Comparison of ENCODE assay signal across 8 cellular contexts in the genomic region with DNA sequence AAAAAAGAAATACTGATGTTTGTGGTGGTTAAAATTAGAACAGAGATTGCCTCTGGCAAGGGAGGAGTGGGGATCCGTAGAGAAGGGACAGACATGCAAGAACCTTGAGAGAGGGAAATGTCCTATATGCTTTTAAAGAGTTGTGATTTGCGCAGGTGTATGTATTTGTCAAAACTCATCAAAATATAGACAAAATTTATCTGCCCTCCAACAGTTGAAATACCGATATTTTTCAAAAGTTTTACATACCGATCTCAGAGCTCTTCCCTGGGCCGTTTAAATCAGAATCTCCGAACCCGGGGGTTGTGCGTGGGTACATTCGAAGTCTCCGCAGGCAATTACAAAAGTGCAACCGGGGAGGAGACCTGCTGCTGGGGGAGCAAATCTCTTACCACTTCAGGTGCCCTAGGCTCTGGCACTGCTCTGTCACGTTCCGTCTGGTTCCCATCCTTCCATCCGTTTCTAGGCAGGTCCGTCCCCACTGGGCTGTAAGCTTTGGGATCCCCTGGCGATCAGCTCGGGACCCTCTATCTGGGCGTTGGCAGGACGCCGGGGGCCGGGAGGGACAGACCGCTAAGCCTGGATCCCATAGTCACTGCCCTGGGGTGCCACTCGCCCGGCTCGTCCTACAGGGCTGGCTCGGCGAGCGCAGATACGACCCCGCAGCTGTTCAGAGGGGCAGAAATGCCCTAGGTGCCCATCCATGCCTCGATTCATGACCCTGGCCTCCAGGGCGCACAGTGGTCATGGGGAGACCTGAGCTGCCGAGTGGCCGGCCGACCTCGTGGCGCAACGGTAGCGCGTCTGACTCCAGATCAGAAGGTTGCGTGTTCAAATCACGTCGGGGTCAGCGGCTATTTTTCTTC. TPM values are rescaled to one million over a fixed set of nuclear protein-coding genes. Genes with fewer than 3 reads are reported as not detected.
A peak's percentile ranks its signal among the peaks of the same experiment; 100 is the strongest.
DNase-seq lines count a peak whose midpoint lies in the region; ATAC-seq and TF ChIP-seq lines count a peak whose summit lies in the region.

No MANE protein-coding gene starts in this region.

- H3K27ac ChIP-seq in Karpas-422 (ENCODE audit: low read length) (peak overlapping the region; percentile 86), SU-DHL-6 (ENCODE audit: low read depth, low read length) (peak overlapping the region; percentile 86), heart left ventricle (peak overlapping the region; percentile 49 to 99 (median 96)), transverse colon (peak overlapping the region; percentile 95 to 96 (median 96))

- H3K9ac ChIP-seq in Karpas-422 (ENCODE audit: low read length) (peak overlapping the region; percentile 73), SU-DHL-6 (ENCODE audit: low read length) (peak overlapping the region; percentile 75)

- no peak overlapping the region for H3K4me3 Mint-ChIP-seq in activated naive CD8-positive, alpha-beta T cell treated with anti-CD3 and anti-CD28 coated beads, Interleukin-2, amount 10 ng/mL, durations not matched to agents 7 days and 5 days

- H3K4me1 Mint-ChIP-seq in activated naive CD8-positive, alpha-beta T cell treated with anti-CD3 and anti-CD28 coated beads, Interleukin-2, amount 10 ng/mL, durations not matched to agents 7 days and 5 days, result peaks cover 13% of the 10 kb centered on the region

- intact Hi-C loops in heart left ventricle (cut with DNase I) (loop anchor here (1.0 to 10.0 kb wide), 14 partner anchors 29 to 111 kb away; partner anchors contain the start of genes CTC1 (in 3 of the 10), PFAS (in 3 of the 10), ALOXE3 (in 1 of the 10) and HES7 (in 1 of the 10)), transverse colon (cut with DNase I; ENCODE audit: low total_unique reads) (loop anchor here (2.0 to 10.0 kb wide), 2 partner anchors 37 to 61 kb away; partner anchors contain the start of gene HES7)

- DNase-seq in GM10266 (ENCODE audit: extremely low spot score) (peak; percentile 67), Karpas-422 (peak; percentile 94), heart left ventricle (peak; percentile 77 to 93 (median 91)), pons (ENCODE audit: low spot score) (peak; percentile 81), transverse colon (peak; percentile 94)
- DNase-seq in activated naive CD8-positive, alpha-beta T cell treated with anti-CD3 and anti-CD28 coated beads, Interleukin-2, amount 10 ng/mL, durations not matched to agents 7 days and 5 days, result peak; percentile 96

- H3K27me3 ChIP-seq in Karpas-422 (ENCODE audit: low read length), result no peaks in the 10 kb centered on the region
- no peaks in the 10 kb centered on the region for H3K27me3 ChIP-seq in SU-DHL-6 (ENCODE audit: low read length)
- H3K27me3 ChIP-seq in heart left ventricle, result no peaks in the 10 kb centered on the region
- no peaks in the 10 kb centered on the region for H3K27me3 ChIP-seq in transverse colon

- H3K4me3 ChIP-seq in Karpas-422 (ENCODE audit: low read length) (peak overlapping the region; percentile 73), SU-DHL-6 (ENCODE audit: insufficient read depth, low read length, poor library complexity, severe bottlenecking) (peak overlapping the region; percentile 84), heart left ventricle (peak overlapping the region; percentile 61 to 96 (median 82)), transverse colon (peak overlapping the region; percentile 45 to 75 (median 60))

- no peaks in the 10 kb centered on the region for H3K36me3 Mint-ChIP-seq in activated naive CD8-positive, alpha-beta T cell treated with anti-CD3 and anti-CD28 coated beads, Interleukin-2, amount 10 ng/mL, durations not matched to agents 7 days and 5 days

- POLR2A ChIA-PET in activated naive CD8-positive, alpha-beta T cell treated with anti-CD3 and anti-CD28 coated beads, Interleukin-2, amount 10 ng/mL, durations not matched to agents 7 days and 5 days (lab: Charles Lee), result interaction anchor here (1.0 to 9.0 kb wide), 10 partner anchors 9 to 66 kb away, joined by 3 to 130 read pairs (median 13); partner anchors contain the start of genes AURKB, CTC1, HES7 and PER1

- TF ChIP-seq CTCF in GM10266 (IDR thresholded peaks at IDR 0.05; ENCODE audit: control insufficient read depth, insufficient read depth, low read depth, missing control alignments) (no peak), SU-DHL-6 (IDR thresholded peaks at IDR 0.05; ENCODE audit: insufficient read depth, low read length, poor library complexity, severe bottlenecking) (no peak), heart left ventricle (IDR thresholded peaks at IDR 0.05) (no peak), transverse colon (IDR thresholded peaks at IDR 0.05) (no peak)

- H3K9me2 ChIP-seq in Karpas-422 (replicated peaks; ENCODE audit: insufficient read depth, low read length) (no peaks in the 10 kb centered on the region), SU-DHL-6 (replicated peaks; ENCODE audit: insufficient read depth, low read length) (no peaks in the 10 kb centered on the region)

- H3K4me2 ChIP-seq in Karpas-422 (ENCODE audit: low read depth, low read length, poor library complexity, severe bottlenecking) (peak overlapping the region; percentile 99), SU-DHL-6 (ENCODE audit: low read depth, low read length, poor library complexity, severe bottlenecking) (peak overlapping the region; percentile 78)

- ATAC-seq in activated naive CD8-positive, alpha-beta T cell treated with anti-CD3 and anti-CD28 coated beads, Interleukin-2, amount 10 ng/mL, durations not matched to agents 7 days and 5 days (ENCODE audit: low read depth), result peak; percentile 3
- ATAC-seq in heart left ventricle (peak; percentile 30 to 60 (median 42)), GM18873 (IDR thresholded peaks at IDR 0.05; ENCODE audit: low FRiP score, unreplicated experiment) (no peak)

- H3K36me3 ChIP-seq in Karpas-422 (ENCODE audit: insufficient read depth, low read length), result no peaks in the 10 kb centered on the region
- H3K36me3 ChIP-seq in SU-DHL-6 (ENCODE audit: low read length), result no peaks in the 10 kb centered on the region
- H3K36me3 ChIP-seq in heart left ventricle, result no peaks in the 10 kb centered on the region
- no peaks in the 10 kb centered on the region for H3K36me3 ChIP-seq in transverse colon

- no peaks in the 10 kb centered on the region for H3K9me3 Mint-ChIP-seq in activated naive CD8-positive, alpha-beta T cell treated with anti-CD3 and anti-CD28 coated beads, Interleukin-2, amount 10 ng/mL, durations not matched to agents 7 days and 5 days

- H2AFZ ChIP-seq in Karpas-422 (ENCODE audit: low read length) (peak overlapping the region; percentile 96), SU-DHL-6 (ENCODE audit: low read depth, low read length, severe bottlenecking) (peak overlapping the region; percentile 85)

- H3K79me2 ChIP-seq in Karpas-422 (ENCODE audit: low read length) (peaks cover 21% of the 10 kb centered on the region), SU-DHL-6 (ENCODE audit: insufficient read depth, low read length) (peaks cover 13% of the 10 kb centered on the region; the same call in 1 of the 2 replicates)

- H3K27ac Mint-ChIP-seq in activated naive CD8-positive, alpha-beta T cell treated with anti-CD3 and anti-CD28 coated beads, Interleukin-2, amount 10 ng/mL, durations not matched to agents 7 days and 5 days, result no peak overlapping the region

- TF ChIP-seq EP300 in transverse colon (IDR thresholded peaks at IDR 0.05; ENCODE audit: low read depth), result no peak

- H3F3A ChIP-seq in SU-DHL-6 (ENCODE audit: insufficient read depth), result peaks cover 25% of the 10 kb centered on the region

- H3K4me1 ChIP-seq in Karpas-422 (ENCODE audit: low read length) (peaks cover 31% of the 10 kb centered on the region), heart left ventricle (peaks cover 3 to 35% (median 21%) of the 10 kb centered on the region in 12 donors), transverse colon (peaks cover 17 to 26% (median 21%) of the 10 kb centered on the region in 4 donors)

- H4K20me1 ChIP-seq in Karpas-422 (ENCODE audit: insufficient read depth, low read depth, low read length) (peaks cover 12% of the 10 kb centered on the region; the same call in 1 of the 2 replicates), SU-DHL-6 (ENCODE audit: low read depth, low read length) (no peaks in the 10 kb centered on the region)

- H3K27me3 Mint-ChIP-seq in activated naive CD8-positive, alpha-beta T cell treated with anti-CD3 and anti-CD28 coated beads, Interleukin-2, amount 10 ng/mL, durations not matched to agents 7 days and 5 days, result peaks cover 12% of the 10 kb centered on the region

- peak in 1 of 2 donors; percentile 31 for TF ChIP-seq POLR2A in heart left ventricle (IDR thresholded peaks at IDR 0.05)
- peak; percentile 80 for TF ChIP-seq POLR2A in transverse colon (IDR thresholded peaks at IDR 0.05)

- no peaks in the 10 kb centered on the region for H3K9me3 ChIP-seq in Karpas-422 (ENCODE audit: low read length)
- no peaks in the 10 kb centered on the region for H3K9me3 ChIP-seq in SU-DHL-6 (ENCODE audit: insufficient read depth, low read length)
- H3K9me3 ChIP-seq in heart left ventricle, result no peaks in the 10 kb centered on the region
- H3K9me3 ChIP-seq in transverse colon, result no peaks in the 10 kb centered on the region

- in situ Hi-C loops in transverse colon (cut with MboI; ENCODE audit: low pct_ligation_motif_present in 1 of 4, low pct_unique_long_range_greater_than_20kb in 1 of 4, low sequenced_read_pairs in 3 of 4), result no loop called here

- WGBS in heart left ventricle, 4 donors, result 0 to 1% (median 0%) methylated on average over 30 to 44 of the region's 44 CpGs
- 0% methylated on average over 3 to 42 of the region's 44 CpGs for WGBS in transverse colon (ENCODE audit: low coverage in 1 of 2), 2 donors

RNA-seq across cellular contexts. Expression of gene BORCS6, which starts 4.2 kb away (rescaled TPM):
- 10.3 and 34.4 TPM in 2 replicates for total RNA-seq in Karpas-422 (2014; rRNA removed; shearing (Covaris generic); ENCODE audit: low replicate concordance)
- 10 to 100 TPM; 15.7 to 16.5 TPM for total RNA-seq in activated naive CD8-positive, alpha-beta T cell treated with anti-CD3 and anti-CD28 coated beads, Interleukin-2, amount 10 ng/mL, durations not matched to agents 7 days and 5 days
- total RNA-seq in heart left ventricle (10 to 100 TPM in 3 of 9 donors, 1 to 10 TPM in 6; 6.1 to 13.5 (median 8.1) TPM), transverse colon (10 to 100 TPM in 3 of 4 donors, 1 to 10 TPM in 1; 3.2 to 17.1 (median 12.7) TPM)
- 10 to 100 TPM in 1 of 2 donors, 1 to 10 TPM in 1; 5.1 to 12.9 TPM for polyA plus RNA-seq in heart left ventricle

RNA-seq across cellular contexts. Expression of gene TMEM107, which starts 9.6 kb away (rescaled TPM):
- 70.7 and 134 TPM in 2 replicates for total RNA-seq in Karpas-422 (2014; rRNA removed; shearing (Covaris generic); ENCODE audit: low replicate concordance)
- 10 to 100 TPM; 39.5 to 46.4 TPM for total RNA-seq in activated naive CD8-positive, alpha-beta T cell treated with anti-CD3 and anti-CD28 coated beads, Interleukin-2, amount 10 ng/mL, durations not matched to agents 7 days and 5 days
- 10 to 100 TPM in 3 of 9 donors, 1 to 10 TPM in 6; 5.3 to 16.4 (median 8.4) TPM for total RNA-seq in heart left ventricle
- polyA plus RNA-seq in heart left ventricle, result 1 to 10 TPM; 3.8 to 8.9 TPM
- 10 to 100 TPM in 2 of 4 donors, 1 to 10 TPM in 2; 1.5 to 74.6 (median 18.3) TPM for total RNA-seq in transverse colon

RNA-seq across cellular contexts. Expression of gene VAMP2, which starts 23.1 kb away (rescaled TPM):
- total RNA-seq in Karpas-422 (2014; rRNA removed; shearing (Covaris generic); ENCODE audit: low replicate concordance), result 24.5 and 47.7 TPM in 2 replicates
- total RNA-seq in activated naive CD8-positive, alpha-beta T cell treated with anti-CD3 and anti-CD28 coated beads, Interleukin-2, amount 10 ng/mL, durations not matched to agents 7 days and 5 days, result 100 to 1,000 TPM; 116 to 118 TPM
- total RNA-seq in heart left ventricle (10 to 100 TPM; 21.5 to 67.2 (median 51.1) TPM), transverse colon (10 to 100 TPM; 20.9 to 49.4 (median 30.1) TPM)
- polyA plus RNA-seq in heart left ventricle, result 10 to 100 TPM; 49.0 to 50.6 TPM

RNA-seq across cellular contexts. Expression of gene AURKB, which starts 24.6 kb away (rescaled TPM):
- total RNA-seq in Karpas-422 (2014; rRNA removed; shearing (Covaris generic); ENCODE audit: low replicate concordance), result 71.0 and 82.4 TPM in 2 replicates
- 100 to 1,000 TPM; 128 to 152 TPM for total RNA-seq in activated naive CD8-positive, alpha-beta T cell treated with anti-CD3 and anti-CD28 coated beads, Interleukin-2, amount 10 ng/mL, durations not matched to agents 7 days and 5 days
- total RNA-seq in heart left ventricle (10 to 100 TPM in 1 of 9 donors, 1 to 10 TPM in 1, under 1 TPM in 3, not detected in 4; 0.23 to 10.3 (median 0.81) TPM), transverse colon (1 to 10 TPM; 2.2 to 8.6 (median 5.6) TPM)
- under 1 TPM in 1 of 2 donors, not detected in 1; 0.47 TPM for polyA plus RNA-seq in heart left ventricle

RNA-seq across cellular contexts. Expression of gene PER1, which starts 33.6 kb away (rescaled TPM):
- total RNA-seq in Karpas-422 (2014; rRNA removed; shearing (Covaris generic); ENCODE audit: low replicate concordance), result 12.7 and 24.0 TPM in 2 replicates
- 10 to 100 TPM; 52.7 to 53.6 TPM for total RNA-seq in activated naive CD8-positive, alpha-beta T cell treated with anti-CD3 and anti-CD28 coated beads, Interleukin-2, amount 10 ng/mL, durations not matched to agents 7 days and 5 days
- 100 to 1,000 TPM in 3 of 9 donors, 10 to 100 TPM in 6; 40.2 to 132 (median 86.3) TPM for total RNA-seq in heart left ventricle
- polyA plus RNA-seq in heart left ventricle, result 100 to 1,000 TPM in 1 of 2 donors, 10 to 100 TPM in 1; 96.2 to 164 TPM
- total RNA-seq in transverse colon, result 100 to 1,000 TPM in 2 of 4 donors, 10 to 100 TPM in 2; 55.9 to 211 (median 109) TPM
